15 cellular contexts compared by ENCODE assay signal in the genomic region with DNA sequence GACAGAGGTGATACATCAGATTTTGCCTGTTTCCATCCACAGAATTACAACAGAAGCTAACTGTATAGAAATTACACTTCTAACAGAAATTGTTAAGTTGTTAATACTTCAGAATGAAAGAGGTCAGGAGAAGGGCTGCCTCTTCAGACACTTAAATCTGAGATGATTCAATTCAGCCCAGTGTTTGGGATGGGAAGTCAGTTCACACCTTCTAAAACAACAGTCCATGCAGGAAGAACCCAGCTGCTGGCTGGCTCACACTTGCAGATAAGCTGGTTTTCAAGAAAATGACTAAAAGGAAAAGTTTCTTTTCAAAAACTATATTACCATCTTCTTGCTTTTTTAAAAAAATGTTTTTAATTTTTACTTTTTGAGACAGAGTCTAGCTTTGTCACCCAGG.
DNase-seq lines count a peak whose midpoint lies in the region; TF ChIP-seq lines count a peak whose summit lies in the region.
"Had no signal": no experiment of that assay in that cellular context is flagged by ENCODE, and none has a peak within 500 bp of the region (broad histone marks: within the 10 kb centered on the region; RNA-seq: fewer than 3 reads in every experiment).

No MANE protein-coding gene starts in this region.

- DNase-seq in T-helper 2 cell treated with Interferon-gamma antibody and Interleukin-4, amounts not matched to agents 5 μg/mL and 100 μg/mL, for 36 hours (ENCODE audit: low spot score), result no peak
- no peak for DNase-seq in T-helper 2 cell
- no peak for DNase-seq in HFFc6
- no peak for DNase-seq in endothelial cell (ENCODE audit: low spot score)
- DNase-seq in trophoblast cell, result no peak
- DNase-seq in RKO (ENCODE audit: low spot score), result no peak
- no peak for DNase-seq in suprapubic skin (ENCODE audit: low spot score in 2 of 2)
- DNase-seq: AML-193; Caco-2; CD8-positive, alpha-beta memory T cell; GF-D8; GM23248 had no signal

- H4K12ac ChIP-seq in trophoblast cell (ENCODE audit: low read depth, low read length), result no peak overlapping the region

- H3K36me3 Mint-ChIP-seq in T-helper 2 cell treated with Interferon-gamma antibody and Interleukin-4, amounts not matched to agents 5 μg/mL and 100 μg/mL, for 36 hours (ENCODE audit: low read depth), result peaks cover 23% of the 10 kb centered on the region
- H3K36me3 Mint-ChIP-seq in HFFc6 (ENCODE audit: low read depth) (peaks cover 21% of the 10 kb centered on the region; the same call in 1 of the 2 replicates), endothelial cell (ENCODE audit: low read depth, unreplicated experiment) (peaks cover 9% of the 10 kb centered on the region)
- H3K36me3 Mint-ChIP-seq: CD8-positive, alpha-beta memory T cell; IgD-negative memory B cell had no signal

- TF ChIP-seq CTCF in HFFc6 (IDR thresholded peaks at IDR 0.05) (no peak), endothelial cell (IDR thresholded peaks at IDR 0.05; ENCODE audit: unreplicated experiment) (no peak), suprapubic skin (IDR thresholded peaks at IDR 0.05) (no peak)

- H3K4ac ChIP-seq in trophoblast cell (ENCODE audit: low read depth, low read length), result no peak overlapping the region

- H3K4me3 ChIP-seq in trophoblast cell (ENCODE audit: low read depth, low read length) (no peak overlapping the region), suprapubic skin (no peak overlapping the region)
- H3K4me3 ChIP-seq: BLaER1, GM23248 had no signal

- H2BK12ac ChIP-seq in trophoblast cell (ENCODE audit: low read length), result no peak overlapping the region

- no peaks in the 10 kb centered on the region for H3K27me3 Mint-ChIP-seq in T-helper 2 cell treated with Interferon-gamma antibody and Interleukin-4, amounts not matched to agents 5 μg/mL and 100 μg/mL, for 36 hours (ENCODE audit: low read depth)
- H3K27me3 Mint-ChIP-seq in HFFc6 (ENCODE audit: insufficient read depth) (peaks cover 1% of the 10 kb centered on the region; the same call in 1 of the 2 replicates), endothelial cell (ENCODE audit: unreplicated experiment) (no peaks in the 10 kb centered on the region)

- no peak for TF ChIP-seq EP300 in suprapubic skin (IDR thresholded peaks at IDR 0.05)

- no peak overlapping the region for H3K9ac ChIP-seq in trophoblast cell (ENCODE audit: low read length)
- H3K9ac ChIP-seq: BLaER1, GM23248 had no signal

- peaks cover 5% of the 10 kb centered on the region for H3K79me2 ChIP-seq in trophoblast cell (ENCODE audit: control insufficient read depth, insufficient read depth, low read length, poor library complexity)

- TF ChIP-seq POLR2A in suprapubic skin (IDR thresholded peaks at IDR 0.05), result no peak

- H4K8ac ChIP-seq in trophoblast cell (ENCODE audit: low read depth, low read length), result no peak overlapping the region

- H2AFZ ChIP-seq in trophoblast cell (ENCODE audit: insufficient read depth, low read length, poor library complexity), result no peak overlapping the region
- H2AFZ ChIP-seq: GM23248 had no signal

- H3K4me3 Mint-ChIP-seq in T-helper 2 cell treated with Interferon-gamma antibody and Interleukin-4, amounts not matched to agents 5 μg/mL and 100 μg/mL, for 36 hours, result no peak overlapping the region
- no peak overlapping the region for H3K4me3 Mint-ChIP-seq in HFFc6
- H3K4me3 Mint-ChIP-seq in endothelial cell (ENCODE audit: unreplicated experiment), result no peak overlapping the region
- H3K4me3 Mint-ChIP-seq: CD8-positive, alpha-beta memory T cell; IgD-negative memory B cell had no signal

- no peak overlapping the region for H3K4me2 ChIP-seq in trophoblast cell (ENCODE audit: low read length)
- H3K4me2 ChIP-seq: BLaER1 had no signal

- peak overlapping the region; percentile 19 for H3K27ac Mint-ChIP-seq in T-helper 2 cell treated with Interferon-gamma antibody and Interleukin-4, amounts not matched to agents 5 μg/mL and 100 μg/mL, for 36 hours
- H3K27ac Mint-ChIP-seq in HFFc6 (peak overlapping the region; percentile 19; the same call in 1 of the 2 replicates), endothelial cell (ENCODE audit: unreplicated experiment) (peak overlapping the region; percentile 31)
- H3K27ac Mint-ChIP-seq: CD8-positive, alpha-beta memory T cell; IgD-negative memory B cell had no signal

- no peak overlapping the region for H3K23ac ChIP-seq in trophoblast cell (ENCODE audit: low read length)

- H3K9me3 ChIP-seq in trophoblast cell (ENCODE audit: insufficient read depth, low read depth, low read length) (no peaks in the 10 kb centered on the region), suprapubic skin (no peaks in the 10 kb centered on the region)
- H3K9me3 ChIP-seq: Caco-2 had no signal

- peak overlapping the region; percentile 6 for H4K91ac ChIP-seq in trophoblast cell (ENCODE audit: low read depth, low read length)

- no peak overlapping the region for H3K18ac ChIP-seq in trophoblast cell (ENCODE audit: low read length)

- H3K4me1 ChIP-seq in trophoblast cell (ENCODE audit: control insufficient read depth in 1 of 2, insufficient read depth in 2 of 2, low read length in 2 of 2) (peaks cover 4% of the 10 kb centered on the region in 2 experiments), suprapubic skin (peaks cover 40% of the 10 kb centered on the region)

- peaks cover 42% of the 10 kb centered on the region for H3K4me1 Mint-ChIP-seq in T-helper 2 cell treated with Interferon-gamma antibody and Interleukin-4, amounts not matched to agents 5 μg/mL and 100 μg/mL, for 36 hours (ENCODE audit: low read depth)
- H3K4me1 Mint-ChIP-seq in HFFc6 (ENCODE audit: low read depth) (peaks cover 42% of the 10 kb centered on the region), endothelial cell (ENCODE audit: unreplicated experiment) (peaks cover 19% of the 10 kb centered on the region)
- H3K4me1 Mint-ChIP-seq: CD8-positive, alpha-beta memory T cell; IgD-negative memory B cell had no signal

- no peak overlapping the region for H2AK5ac ChIP-seq in trophoblast cell (ENCODE audit: low read length)

- no peak overlapping the region for H2BK120ac ChIP-seq in trophoblast cell (ENCODE audit: insufficient read depth, low read length, poor library complexity)

- H3K27me3 ChIP-seq in trophoblast cell (ENCODE audit: insufficient read depth, low read length), result no peaks in the 10 kb centered on the region
- H3K27me3 ChIP-seq in suprapubic skin, result no peaks in the 10 kb centered on the region
- H3K27me3 ChIP-seq: BLaER1 had no signal

- no peak overlapping the region for H3K27ac ChIP-seq in trophoblast cell (ENCODE audit: low read depth, low read length)
- no peak overlapping the region for H3K27ac ChIP-seq in suprapubic skin
- H3K27ac ChIP-seq: 22Rv1, BLaER1, GM23248 had no signal

- H3K9me3 Mint-ChIP-seq in T-helper 2 cell treated with Interferon-gamma antibody and Interleukin-4, amounts not matched to agents 5 μg/mL and 100 μg/mL, for 36 hours, result peaks cover 9% of the 10 kb centered on the region
- H3K9me3 Mint-ChIP-seq in HFFc6 (no peaks in the 10 kb centered on the region), endothelial cell (ENCODE audit: unreplicated experiment) (no peaks in the 10 kb centered on the region)

- no peaks in the 10 kb centered on the region for H3K79me1 ChIP-seq in trophoblast cell (ENCODE audit: low read length)

- H2BK5ac ChIP-seq in trophoblast cell (ENCODE audit: low read depth, low read length, poor library complexity), result no peak overlapping the region

- H3K14ac ChIP-seq in trophoblast cell (ENCODE audit: low read length), result no peak overlapping the region

- H3K36me3 ChIP-seq in trophoblast cell (ENCODE audit: control insufficient read depth in 1 of 2, insufficient read depth in 2 of 2, low read length in 2 of 2) (peaks cover 6 to 7% of the 10 kb centered on the region in 2 experiments), suprapubic skin (peaks cover 7% of the 10 kb centered on the region)
- H3K36me3 ChIP-seq: BLaER1 had no signal
